Comparison of ENCODE assay signal across 1 cellular context in the genomic region with DNA sequence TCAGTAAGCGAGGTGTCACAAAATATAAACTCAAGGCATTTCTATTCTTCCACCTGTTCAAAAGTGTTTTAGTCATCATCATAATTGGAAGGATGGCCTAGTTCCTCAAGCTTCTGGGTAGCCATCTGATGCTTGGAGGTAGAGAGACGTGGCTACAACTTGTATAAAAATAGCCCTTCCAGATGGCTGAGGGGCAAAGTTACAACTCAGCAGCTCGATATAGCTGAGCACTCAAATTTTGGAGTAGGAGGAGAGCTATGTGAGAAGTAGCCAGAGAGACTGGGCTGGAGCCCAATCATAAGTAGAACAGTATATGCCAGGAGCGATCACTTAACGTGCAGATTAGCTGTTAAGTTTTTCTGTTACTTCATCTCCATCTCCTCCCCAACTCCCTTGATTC.
A peak's percentile ranks its signal among the peaks of the same experiment; 100 is the strongest.
TF ChIP-seq lines count a peak whose summit lies in the region.

No MANE protein-coding gene starts in this region.

TF ChIP-seq in K562, 482 proteins besides CTCF, POLR2A, EP300 and RAD21:
- TF ChIP-seq ZNF316 (IDR thresholded peaks at IDR 0.05) (peak; percentile 51), NBN (IDR thresholded peaks at IDR 0.05; ENCODE audit: low read depth) (no peak), HMG20B (CRISPR knock-in tag; IDR thresholded peaks at IDR 0.05) (no peak), ZNF444 (CRISPR knock-in tag; IDR thresholded peaks at IDR 0.05) (no peak), HDAC6 (IDR thresholded peaks at IDR 0.05; ENCODE audit: low read depth, low read length) (no peak), C11orf30 (IDR thresholded peaks at IDR 0.05; ENCODE audit: low read depth) (0 out of 2 replicates have a peak, but pooled peaks have one; percentile 17)
